In genomic region chr15:75201609-75202250, GRCh38 we compare ENCODE assay signal across 8 cellular contexts. TPM values are rescaled to one million over a fixed set of nuclear protein-coding genes. Genes with fewer than 3 reads are reported as not detected.
DNase-seq lines count a peak whose midpoint lies in the region; ATAC-seq and TF ChIP-seq lines count a peak whose summit lies in the region.

Gene C15orf39, plus strand, starts transcription at chr15:75201882. Its CDS starts 4,167 bp downstream, at chr15:75206049.

- H3K36me3 ChIP-seq in psoas muscle (ENCODE audit: insufficient read depth in 1 of 2, low read depth in 1 of 2) (peaks cover 0 to 8% of the 10 kb centered on the region in 2 donors), uterus (no peaks in the 10 kb centered on the region)

- H3K4me1 Mint-ChIP-seq in T-helper 1 cell treated with Interleukin-12 subunit alpha and Interleukin-12 subunit beta and Interleukin-4 antibody, amounts not matched to agents 30 μg/mL and 1 μg/mL, for 36 hours (ENCODE audit: low read depth), result peaks cover 54% of the 10 kb centered on the region

- peak; percentile 86 for TF ChIP-seq CTCF in psoas muscle (IDR thresholded peaks at IDR 0.05)
- TF ChIP-seq CTCF in uterus (IDR thresholded peaks at IDR 0.05), result peak; percentile 69 to 97 (median 95)

- DNase-seq in GF-D8 (lab: John Stamatoyannopoulos, UW) (peak; percentile 53), Kasumi-1 (lab: John Stamatoyannopoulos, UW) (peak; percentile 54 to 74), amniotic epithelial cell (ENCODE audit: low read depth) (peak; percentile 64), left cardiac atrium (peak; percentile 82), psoas muscle (peak; percentile 71 to 85), uterus (peak; percentile 64 to 79)

- peak within 1 kb of the TSS; percentile 86 for H3K27ac ChIP-seq in psoas muscle
- peak within 1 kb of the TSS; percentile 86 to 93 for H3K27ac ChIP-seq in uterus

- no peaks in the 10 kb centered on the region for H3K27me3 Mint-ChIP-seq in T-helper 1 cell treated with Interleukin-12 subunit alpha and Interleukin-12 subunit beta and Interleukin-4 antibody, amounts not matched to agents 30 μg/mL and 1 μg/mL, for 36 hours (ENCODE audit: low read depth)

- H3K4me3 Mint-ChIP-seq in T-helper 1 cell treated with Interleukin-12 subunit alpha and Interleukin-12 subunit beta and Interleukin-4 antibody, amounts not matched to agents 30 μg/mL and 1 μg/mL, for 36 hours, result peak within 1 kb of the TSS; percentile 89

- TF ChIP-seq POLR2A in uterus (IDR thresholded peaks at IDR 0.05), result peak; percentile 97 to 99

- peaks cover 20% of the 10 kb centered on the region for H3K4me1 ChIP-seq in psoas muscle
- peaks cover 9 to 12% of the 10 kb centered on the region in 2 donors for H3K4me1 ChIP-seq in uterus

- no peaks in the 10 kb centered on the region for H3K27me3 ChIP-seq in psoas muscle (ENCODE audit: insufficient read depth in 3 of 3, low read length in 2 of 3)
- no peaks in the 10 kb centered on the region for H3K27me3 ChIP-seq in uterus

- no peaks in the 10 kb centered on the region for H3K9me3 Mint-ChIP-seq in T-helper 1 cell treated with Interleukin-12 subunit alpha and Interleukin-12 subunit beta and Interleukin-4 antibody, amounts not matched to agents 30 μg/mL and 1 μg/mL, for 36 hours

- H3K36me3 Mint-ChIP-seq in T-helper 1 cell treated with Interleukin-12 subunit alpha and Interleukin-12 subunit beta and Interleukin-4 antibody, amounts not matched to agents 30 μg/mL and 1 μg/mL, for 36 hours (ENCODE audit: low read depth), result peaks cover 24% of the 10 kb centered on the region

- intact Hi-C loops in left cardiac atrium (cut with DNase I), result loop anchor here (2.0 to 5.0 kb wide), 2 partner anchors 89 to 171 kb away; no protein-coding TSS in a partner anchor
- intact Hi-C loops in psoas muscle (cut with DNase I), result loop anchor here in 1 of 2 donors (2.0 kb wide), 1 partner anchor 243 kb away; no protein-coding TSS in a partner anchor
- intact Hi-C loops in uterus (cut with DNase I; ENCODE audit: low total_unique reads), result loop anchor here (10.0 kb wide), 1 partner anchor 427 kb away; no protein-coding TSS in a partner anchor

- peak within 1 kb of the TSS; percentile 92 for H3K27ac Mint-ChIP-seq in T-helper 1 cell treated with Interleukin-12 subunit alpha and Interleukin-12 subunit beta and Interleukin-4 antibody, amounts not matched to agents 30 μg/mL and 1 μg/mL, for 36 hours

- ATAC-seq in GM21737 (IDR thresholded peaks at IDR 0.05; ENCODE audit: unreplicated experiment) (peak; percentile 36), left cardiac atrium (peak; percentile 78 to 87), psoas muscle (peak; percentile 79 to 83 (median 82))

- H3K4me3 ChIP-seq in psoas muscle, result peak within 1 kb of the TSS; percentile 87
- H3K4me3 ChIP-seq in uterus, result peak within 1 kb of the TSS; percentile 63 to 79

- H3K9me3 ChIP-seq in psoas muscle (no peaks in the 10 kb centered on the region), uterus (no peaks in the 10 kb centered on the region)

- 0 to 1% (median 0%) methylated on average over 31 to 84 of the region's 84 CpGs for WGBS in psoas muscle, 3 donors

RNA-seq across cellular contexts. Expression of gene C15orf39, which starts in this region (rescaled TPM):
- total RNA-seq in left cardiac atrium (10 to 100 TPM in 1 of 2 donors, 1 to 10 TPM in 1; 9.0 to 14.2 TPM), psoas muscle (1 to 10 TPM; 4.0 to 4.6 (median 4.2) TPM), uterus (10 to 100 TPM in 2 of 4 donors, 1 to 10 TPM in 2; 4.6 to 43.9 (median 14.1) TPM)
- 1 to 10 TPM; 2.5 to 3.4 (median 2.6) TPM for polyA plus RNA-seq in psoas muscle

Comparison
In these comparisons a context has a peak if more than half of its experiments do, and no peak if none do; other contexts are left out.
1. Peak in every context shown above with its lines: DNase-seq, ATAC-seq, H3K4me3 ChIP-seq and H3K27ac ChIP-seq.